8 cellular contexts compared by ENCODE assay signal in genomic region chr3:22887664-22888291, GRCh38.
DNase-seq lines count a peak whose midpoint lies in the region; ATAC-seq and TF ChIP-seq lines count a peak whose summit lies in the region.

No MANE protein-coding gene starts in this region.

- H2AFZ ChIP-seq in OCI-LY7 (ENCODE audit: low read length) = no peak overlapping the region

- H3K9me2 ChIP-seq in OCI-LY7 (ENCODE audit: insufficient read depth, low read length) = no peaks in the 10 kb centered on the region

- DNase-seq in D341Med (ENCODE audit: low spot score) (peak; percentile 47), H4 (ENCODE audit: low spot score) (peak; percentile 6), OCI-LY7 (ENCODE audit: low spot score) (peak; percentile 34), fibroblast of the aortic adventitia (ENCODE audit: low read depth) (peak; percentile 25), superior temporal gyrus (ENCODE audit: extremely low spot score) (peak; percentile 60), posterior vena cava (ENCODE audit: low spot score) (no peak)
- no peak for DNase-seq in activated CD8-positive, alpha-beta memory T cell treated with anti-CD3 and anti-CD28 coated beads, Interleukin-2, amount 50 U/mL, for 48 hours

- no peak for ATAC-seq in HG03196 (IDR thresholded peaks at IDR 0.05; ENCODE audit: unreplicated experiment)

- no peak overlapping the region for H3K27ac ChIP-seq in OCI-LY7 (ENCODE audit: low read depth, low read length, poor library complexity, severe bottlenecking)

- intact Hi-C loops in OCI-LY7 (cut with micrococcal nuclease; ENCODE audit: unreplicated experiment) (no loop called here), posterior vena cava (cut with DNase I) (no loop called here)

- TF ChIP-seq CTCF in OCI-LY7 (conservative IDR thresholded peaks at IDR 0.05; ENCODE audit: low read length) (peak; percentile 84), fibroblast of the aortic adventitia (IDR thresholded peaks at IDR 0.05; ENCODE audit: insufficient read depth, low read length) (peak; percentile 48)

- no peak overlapping the region for H3K4me2 ChIP-seq in OCI-LY7 (ENCODE audit: low read length)

- CTCF ChIA-PET in OCI-LY7 (lab: Charles Lee; ENCODE audit: unreplicated experiment) = no interaction called here

- H3K36me3 ChIP-seq in OCI-LY7 (ENCODE audit: insufficient read depth, low read length) = no peaks in the 10 kb centered on the region

- no peaks in the 10 kb centered on the region for H3K4me1 ChIP-seq in OCI-LY7 (ENCODE audit: insufficient read depth, low read length, poor library complexity, severe bottlenecking)

- H4K20me1 ChIP-seq in OCI-LY7 (ENCODE audit: insufficient read depth, low read length) = no peaks in the 10 kb centered on the region

- POLR2A ChIA-PET in OCI-LY7 (lab: Charles Lee) = interaction anchor here (2.3 kb wide), 1 partner anchor 9 kb away, joined by 8 read pairs; no protein-coding TSS in a partner anchor

- no peaks in the 10 kb centered on the region for H3K9me3 ChIP-seq in OCI-LY7 (ENCODE audit: low read length)

- no peaks in the 10 kb centered on the region; the same call in 1 of the 2 replicates for H3K79me2 ChIP-seq in OCI-LY7 (ENCODE audit: insufficient read depth, low read depth, low read length)

- no TSS peak for BruUV-seq in OCI-LY7 (replicated peaks; lab: Mats Ljungman, UMichigan)

- H3K4me3 ChIP-seq in OCI-LY7 (ENCODE audit: low read depth, low read length, poor library complexity, severe bottlenecking) (no peak overlapping the region), fibroblast of the aortic adventitia (ENCODE audit: low read depth, low read length) (no peak overlapping the region)

Comparison
In these comparisons a context has a peak if more than half of its experiments do, and no peak if none do; other contexts are left out.
1. DNase-seq: peak in D341Med (single experiment), H4 (single experiment), OCI-LY7 (single experiment), fibroblast of the aortic adventitia (single experiment) and superior temporal gyrus (single experiment); none in activated CD8-positive, alpha-beta memory T cell treated with anti-CD3 and anti-CD28 coated beads, Interleukin-2, amount 50 U/mL, for 48 hours (single experiment) and posterior vena cava (single experiment).